9 cellular contexts compared by ENCODE assay signal in the genomic region with DNA sequence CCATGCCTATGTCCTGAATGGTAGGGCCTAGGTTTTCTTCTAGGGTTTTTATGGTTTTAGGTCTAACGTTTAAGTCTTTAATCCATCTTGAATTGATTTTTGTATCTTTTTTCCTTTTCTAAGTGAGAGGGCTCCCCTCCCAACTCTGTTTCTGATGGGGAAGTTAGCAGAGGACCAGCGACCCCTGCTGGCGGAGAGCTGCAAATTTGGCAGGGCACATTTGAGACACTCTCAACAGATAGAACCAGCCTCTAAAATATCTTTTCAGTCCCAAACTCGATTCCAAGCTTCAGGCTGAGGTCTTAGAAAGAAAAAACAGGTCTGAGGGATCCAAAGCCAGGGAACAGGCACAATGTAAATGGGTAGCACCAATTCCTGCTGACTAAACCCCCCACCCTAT. TPM values are rescaled to one million over a fixed set of nuclear protein-coding genes. Genes with fewer than 3 reads are reported as not detected.
DNase-seq lines count a peak whose midpoint lies in the region; ATAC-seq and TF ChIP-seq lines count a peak whose summit lies in the region.
"Had no signal": no experiment of that assay in that cellular context is flagged by ENCODE, and none has a peak within 500 bp of the region (broad histone marks: within the 10 kb centered on the region; RNA-seq: fewer than 3 reads in every experiment).

No MANE protein-coding gene starts in this region.

- H3K9me3 ChIP-seq in cardiac muscle cell (ENCODE audit: low read depth) (no peaks in the 10 kb centered on the region), right cardiac atrium (ENCODE audit: control insufficient read depth, low read length) (no peaks in the 10 kb centered on the region)

- peaks cover 15% of the 10 kb centered on the region for H3K27me3 Mint-ChIP-seq in stimulated activated naive CD8-positive, alpha-beta T cell treated with anti-CD3 and anti-CD28 coated beads, Interleukin-15, amount 100 ng/mL, for 72 hours

- intact Hi-C loops in right cardiac atrium (cut with DNase I) = no loop called here

- TF ChIP-seq CTCF in cardiac muscle cell (IDR thresholded peaks at IDR 0.05; ENCODE audit: low read depth, low read length) = peak; percentile 50
- TF ChIP-seq CTCF in WI38 (IDR thresholded peaks at IDR 0.05; ENCODE audit: low read depth, low read length) = peak; percentile 73
- TF ChIP-seq CTCF in fibroblast of pulmonary artery (IDR thresholded peaks at IDR 0.05; ENCODE audit: low read length, missing control alignments) = peak; percentile 62

- no peak overlapping the region for H3K27ac ChIP-seq in cardiac muscle cell
- H3K27ac ChIP-seq in right cardiac atrium (ENCODE audit: low read length) = no peak overlapping the region

- 26% methylated on average over 4 of the region's 4 CpGs for WGBS in right cardiac atrium

- ATAC-seq in right cardiac atrium (no peak), GM19035 (IDR thresholded peaks at IDR 0.05; ENCODE audit: unreplicated experiment) (no peak), HG03095 (IDR thresholded peaks at IDR 0.05; ENCODE audit: unreplicated experiment) (no peak), GM18907 (IDR thresholded peaks at IDR 0.05; ENCODE audit: unreplicated experiment) (no peak)
- no peak for ATAC-seq in stimulated activated naive CD8-positive, alpha-beta T cell treated with anti-CD3 and anti-CD28 coated beads, Interleukin-15, amount 100 ng/mL, for 72 hours

- H3K4me3 ChIP-seq in cardiac muscle cell (no peak overlapping the region), right cardiac atrium (ENCODE audit: low read length) (no peak overlapping the region), WI38 (ENCODE audit: low read depth, low read length) (no peak overlapping the region), fibroblast of pulmonary artery (replicated peaks; ENCODE audit: low read depth, low read length) (no peak overlapping the region)

- peaks cover 11 to 12% of the 10 kb centered on the region in 2 donors for H3K9me3 Mint-ChIP-seq in stimulated activated naive CD8-positive, alpha-beta T cell treated with anti-CD3 and anti-CD28 coated beads, Interleukin-15, amount 100 ng/mL, for 72 hours

- H3K4me1 ChIP-seq in cardiac muscle cell (ENCODE audit: low read depth) (peaks cover 4% of the 10 kb centered on the region), right cardiac atrium (ENCODE audit: control insufficient read depth, insufficient read depth, low read length) (no peaks in the 10 kb centered on the region)

- no peaks in the 10 kb centered on the region for H3K27me3 ChIP-seq in cardiac muscle cell
- H3K27me3 ChIP-seq in right cardiac atrium (ENCODE audit: control insufficient read depth, insufficient read depth) = no peaks in the 10 kb centered on the region

- no peaks in the 10 kb centered on the region for H3K36me3 ChIP-seq in cardiac muscle cell

- no peak for DNase-seq in cardiac muscle cell (ENCODE audit: low read depth in 1 of 2, low spot score in 1 of 2)
- DNase-seq in right cardiac atrium = no peak
- DNase-seq in fibroblast of pulmonary artery (ENCODE audit: low read depth) = peak; percentile 46
- DNase-seq in stimulated activated naive CD8-positive, alpha-beta T cell treated with anti-CD3 and anti-CD28 coated beads, Interleukin-15, amount 100 ng/mL, for 72 hours = peak; percentile 50 to 51

- H3K4me3 Mint-ChIP-seq in stimulated activated naive CD8-positive, alpha-beta T cell treated with anti-CD3 and anti-CD28 coated beads, Interleukin-15, amount 100 ng/mL, for 72 hours = no peak overlapping the region

- H3K4me1 Mint-ChIP-seq in stimulated activated naive CD8-positive, alpha-beta T cell treated with anti-CD3 and anti-CD28 coated beads, Interleukin-15, amount 100 ng/mL, for 72 hours = peaks cover 8% of the 10 kb centered on the region

- no peak overlapping the region for H3K27ac Mint-ChIP-seq in stimulated activated naive CD8-positive, alpha-beta T cell treated with anti-CD3 and anti-CD28 coated beads, Interleukin-15, amount 100 ng/mL, for 72 hours

RNA-seq across cellular contexts. Expression of gene LRRC3, which starts 32.5 kb away (rescaled TPM):
- total RNA-seq in cardiac muscle cell (5.9 and 9.5 TPM in 2 replicates), right cardiac atrium (1 to 10 TPM in 3 of 4 donors, under 1 TPM in 1; 0.89 to 1.1 (median 1.0) TPM)
- polyA plus RNA-seq in cardiac muscle cell (3.3 and 4.1 TPM in 2 replicates), right cardiac atrium (0.93 TPM)

RNA-seq across cellular contexts. Expression of gene KRTAP10-1, which starts 52.2 kb away (rescaled TPM):
- total RNA-seq in cardiac muscle cell = not detected in 2 replicates
- 0.56 TPM in 1 of 2 replicates, not detected in the other for polyA plus RNA-seq in cardiac muscle cell
- total RNA-seq in right cardiac atrium = not detected
- polyA plus RNA-seq in right cardiac atrium = not detected
- total RNA-seq: skeletal muscle tissue had no signal

Comparison
In these comparisons a context has a peak if more than half of its experiments do, and no peak if none do; other contexts are left out.
1. DNase-seq: peak in fibroblast of pulmonary artery (single experiment) and stimulated activated naive CD8-positive, alpha-beta T cell treated with anti-CD3 and anti-CD28 coated beads, Interleukin-15, amount 100 ng/mL, for 72 hours (2 of 2); none in cardiac muscle cell (0 of 2) and right cardiac atrium (0 of 3).
2. Peak in every context shown above with its lines, with median percentiles within 50 percentile points of each other: CTCF ChIP-seq.